8 cellular contexts compared by ENCODE assay signal in the genomic region with DNA sequence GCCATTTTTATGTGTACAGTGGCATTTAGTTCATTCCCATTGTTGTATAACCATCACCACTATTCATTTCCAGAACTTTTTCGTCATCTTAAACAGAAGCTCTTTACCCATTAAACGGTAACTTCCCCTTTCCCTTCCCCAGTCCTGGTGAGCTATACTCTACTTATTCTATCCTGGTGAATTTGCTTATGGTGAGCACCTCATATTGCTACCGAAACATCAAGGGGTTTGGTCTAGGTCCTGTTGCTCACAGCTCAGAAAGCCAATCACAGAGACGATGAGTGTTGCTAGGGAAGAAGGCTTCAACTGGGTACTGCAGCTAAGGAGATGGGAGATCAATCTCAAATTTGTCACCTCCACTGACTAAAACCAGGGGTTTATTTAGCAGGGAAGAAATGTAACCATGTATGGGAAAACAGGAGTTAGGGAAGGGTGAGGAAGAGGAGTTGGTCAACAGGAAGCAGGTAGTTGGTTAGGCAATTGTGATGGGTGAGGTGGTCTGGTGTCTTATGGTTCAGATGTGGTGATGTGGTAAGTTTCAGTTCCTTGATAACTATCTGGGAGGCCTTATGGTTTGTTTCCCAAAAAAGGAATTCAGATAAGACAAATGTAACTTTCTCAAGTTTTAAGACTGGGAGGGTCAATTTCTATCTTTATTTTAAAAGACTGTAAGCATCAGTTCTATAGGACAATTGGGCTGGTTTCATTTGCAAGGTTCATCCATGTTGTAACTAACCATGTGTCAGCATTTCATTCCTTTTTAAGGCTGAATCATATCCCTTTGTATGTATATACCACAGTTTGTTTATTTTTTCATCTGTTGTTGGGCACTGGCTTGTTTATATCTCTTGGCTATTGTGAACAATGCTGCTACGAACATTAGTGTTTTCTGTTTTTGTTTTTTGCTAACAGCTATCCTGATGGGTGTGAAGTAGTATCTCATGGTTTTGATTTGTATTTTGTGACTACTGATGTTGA. TPM values are rescaled to one million over a fixed set of nuclear protein-coding genes. Genes with fewer than 3 reads are reported as not detected.
DNase-seq lines count a peak whose midpoint lies in the region; ATAC-seq and TF ChIP-seq lines count a peak whose summit lies in the region.

No MANE protein-coding gene starts in this region.

- H3K27me3 ChIP-seq in HAP-1 (ENCODE audit: low read depth) = no peaks in the 10 kb centered on the region

- intact Hi-C loops in dendritic cell treated with granulocyte-macrophage colony-stimulating factor and Interleukin-4, amounts not matched to agents 40 ng/mL and 50 ng/mL, for 4 days (cut with micrococcal nuclease) = no loop called here

- H3K4me1 Mint-ChIP-seq in dendritic cell treated with granulocyte-macrophage colony-stimulating factor and Interleukin-4, amounts not matched to agents 40 ng/mL and 50 ng/mL, for 4 days (ENCODE audit: low read depth) = peaks cover 27% of the 10 kb centered on the region
- H3K4me1 Mint-ChIP-seq in T-cell = peaks cover 10 to 15% (median 13%) of the 10 kb centered on the region in 3 donors

- H3K4me1 ChIP-seq in HAP-1 = no peaks in the 10 kb centered on the region; the same call in 1 of the 2 replicates

- no peak overlapping the region for H3K4me3 ChIP-seq in GM12865 (ENCODE audit: low read depth, low read length)
- H3K4me3 ChIP-seq in HAP-1 = no peak overlapping the region

- H3K27ac Mint-ChIP-seq in dendritic cell treated with granulocyte-macrophage colony-stimulating factor and Interleukin-4, amounts not matched to agents 40 ng/mL and 50 ng/mL, for 4 days = peak overlapping the region; percentile 69
- no peak overlapping the region for H3K27ac Mint-ChIP-seq in T-cell

- H3K36me3 Mint-ChIP-seq in dendritic cell treated with granulocyte-macrophage colony-stimulating factor and Interleukin-4, amounts not matched to agents 40 ng/mL and 50 ng/mL, for 4 days (ENCODE audit: low read depth) = peaks cover 6% of the 10 kb centered on the region
- peaks cover 10% of the 10 kb centered on the region for H3K36me3 Mint-ChIP-seq in T-cell

- DNase-seq in GM12865 (ENCODE audit: low read depth) (peak; percentile 73), T-cell (no peak), HAP-1 (ENCODE audit: low spot score in 2 of 2) (no peak), HPDE6-E6E7 (ENCODE audit: extremely low spot score) (no peak), islet precursor cell (no peak)

- H3K9me3 ChIP-seq in HAP-1 = no peaks in the 10 kb centered on the region

- ATAC-seq in GM21423 (IDR thresholded peaks at IDR 0.05; ENCODE audit: unreplicated experiment) (peak; percentile 91), HG03457 (IDR thresholded peaks at IDR 0.05; ENCODE audit: unreplicated experiment) (peak; percentile 91), T-cell (replicated peaks in 1 of 4) (no peak)

- POLR2A ChIA-PET in T-cell (lab: Charles Lee) = no interaction called here

- in situ Hi-C loops in HAP-1 (cut with MboI; ENCODE audit: low sequenced_read_pairs) = no loop called here

- H3K4me3 Mint-ChIP-seq in dendritic cell treated with granulocyte-macrophage colony-stimulating factor and Interleukin-4, amounts not matched to agents 40 ng/mL and 50 ng/mL, for 4 days = no peak overlapping the region
- no peak overlapping the region for H3K4me3 Mint-ChIP-seq in T-cell

- CTCF ChIA-PET in T-cell (lab: Charles Lee) = no interaction called here

- H3K27me3 Mint-ChIP-seq in dendritic cell treated with granulocyte-macrophage colony-stimulating factor and Interleukin-4, amounts not matched to agents 40 ng/mL and 50 ng/mL, for 4 days = no peaks in the 10 kb centered on the region
- H3K27me3 Mint-ChIP-seq in T-cell = no peaks in the 10 kb centered on the region

- peaks cover 40% of the 10 kb centered on the region for H3K36me3 ChIP-seq in HAP-1 (replicated peaks)

- no peak for TF ChIP-seq CTCF in GM12865 (IDR thresholded peaks at IDR 0.05; ENCODE audit: insufficient read depth, low read depth, low read length, missing control alignments)

- H3K9me3 Mint-ChIP-seq in dendritic cell treated with granulocyte-macrophage colony-stimulating factor and Interleukin-4, amounts not matched to agents 40 ng/mL and 50 ng/mL, for 4 days = no peaks in the 10 kb centered on the region
- H3K9me3 Mint-ChIP-seq in T-cell = no peaks in the 10 kb centered on the region

RNA-seq across cellular contexts. Expression of a gene that starts 46.4 kb away (rescaled TPM):
- total RNA-seq in T-cell = not detected

Comparison
In these comparisons a context has a peak if more than half of its experiments do, and no peak if none do; other contexts are left out.
1. ATAC-seq: peak in GM21423 (single experiment) and HG03457 (single experiment); none in T-cell (0 of 4).